Comparison of ENCODE assay signal across 14 cellular contexts in genomic region chr19:47155141-47155540, GRCh38. TPM values are rescaled to one million over a fixed set of nuclear protein-coding genes. Genes with fewer than 3 reads are reported as not detected.
DNase-seq lines count a peak whose midpoint lies in the region; TF ChIP-seq lines count a peak whose summit lies in the region.
"Had no signal": no experiment of that assay in that cellular context is flagged by ENCODE, and none has a peak within 500 bp of the region (broad histone marks: within the 10 kb centered on the region; RNA-seq: fewer than 3 reads in every experiment).

No MANE protein-coding gene starts in this region.

- H3K4me1 ChIP-seq in BLaER1 (peaks cover 55% of the 10 kb centered on the region), esophagus squamous epithelium (peaks cover 37 to 95% (median 74%) of the 10 kb centered on the region in 3 donors)

- H3K9me3 Mint-ChIP-seq in HFFc6 = no peaks in the 10 kb centered on the region
- H3K9me3 Mint-ChIP-seq: dendritic cell treated with granulocyte-macrophage colony-stimulating factor and Interleukin-4, amounts not matched to agents 40 ng/mL and 50 ng/mL, for 4 days had no signal

- H3K27ac Mint-ChIP-seq in HFFc6 = peak overlapping the region; percentile 59
- H3K27ac Mint-ChIP-seq: dendritic cell treated with granulocyte-macrophage colony-stimulating factor and Interleukin-4, amounts not matched to agents 40 ng/mL and 50 ng/mL, for 4 days had no signal

- peak overlapping the region; percentile 31; the same call in 1 of the 2 replicates for H3K9ac ChIP-seq in BLaER1

- H3K27me3 ChIP-seq in BLaER1 (no peaks in the 10 kb centered on the region), esophagus squamous epithelium (no peaks in the 10 kb centered on the region)

- peaks cover 95% of the 10 kb centered on the region for H4K20me1 ChIP-seq in BLaER1

- TF ChIP-seq CTCF in HFFc6 (IDR thresholded peaks at IDR 0.05) (no peak), esophagus squamous epithelium (IDR thresholded peaks at IDR 0.05) (no peak), RWPE1 (conservative IDR thresholded peaks at IDR 0.05; ENCODE audit: low read depth) (no peak)

- 61 to 70% methylated on average over 5 to 7 of the region's 7 CpGs for WGBS in esophagus squamous epithelium, 2 donors

- H3K36me3 ChIP-seq in BLaER1 (peaks cover 95% of the 10 kb centered on the region), esophagus squamous epithelium (peaks cover 0 to 62% (median 0%) of the 10 kb centered on the region in 3 donors)

- H3K4me2 ChIP-seq in BLaER1 = no peak overlapping the region

- no peaks in the 10 kb centered on the region; the same call in 1 of the 2 replicates for H3K27me3 Mint-ChIP-seq in HFFc6 (ENCODE audit: insufficient read depth)
- H3K27me3 Mint-ChIP-seq: dendritic cell treated with granulocyte-macrophage colony-stimulating factor and Interleukin-4, amounts not matched to agents 40 ng/mL and 50 ng/mL, for 4 days had no signal

- POLR2A ChIA-PET in RWPE1 (lab: Yijun Ruan, JAX; ENCODE audit: low non-redundant PET) = no interaction called here

- H3K36me3 Mint-ChIP-seq in HFFc6 (ENCODE audit: low read depth) = peaks cover 40% of the 10 kb centered on the region

- CTCF ChIA-PET in RWPE1 (lab: Yijun Ruan, JAX) = interaction anchor here (0.5 to 0.6 kb wide), 2 partner anchors 10 to 92 kb away, joined by 3 to 9 read pairs; no protein-coding TSS in a partner anchor

- no peak for TF ChIP-seq POLR2A in esophagus squamous epithelium (IDR thresholded peaks at IDR 0.05)

- H3K4me3 Mint-ChIP-seq in HFFc6 = no peak overlapping the region
- H3K4me3 Mint-ChIP-seq: dendritic cell treated with granulocyte-macrophage colony-stimulating factor and Interleukin-4, amounts not matched to agents 40 ng/mL and 50 ng/mL, for 4 days had no signal

- DNase-seq in HFFc6 (no peak), esophagus squamous epithelium (lab: John Stamatoyannopoulos, UW) (no peak), myocyte (ENCODE audit: low read depth) (peak; percentile 62), RWPE1 (ENCODE audit: low spot score) (no peak), anterior cingulate cortex (lab: John Stamatoyannopoulos, UW) (no peak), SKM-1 treated with dmso at 0.1 percent for 144 hours (lab: John Stamatoyannopoulos, UW; ENCODE audit: unreplicated experiment) (no peak)
- DNase-seq in effector CD4-positive, alpha-beta T cell = no peak
- DNase-seq: activated naive CD4-positive, alpha-beta T cell treated with anti-CD3 and anti-CD28 coated beads, Interleukin-2, amount 50 U/mL, for 16 hours; Karpas-422; NCI-H2029 treated with DMSO at 0.1 percent for 48 hours; posterior cingulate gyrus; stimulated activated CD4-positive, alpha-beta T cell treated with anti-CD3 and anti-CD28 coated beads, Interleukin-1b, Interleukin-23, amount 100 ng/mL, for 48 hours had no signal

- intact Hi-C loops in esophagus squamous epithelium (cut with DNase I) = no loop called here

- H3K4me1 Mint-ChIP-seq in HFFc6 (ENCODE audit: low read depth) = peaks cover 45% of the 10 kb centered on the region

- H3K27ac ChIP-seq in BLaER1 (no peak overlapping the region), esophagus squamous epithelium (peak overlapping the region; percentile 57 to 85 (median 70)), RWPE1 (no peak overlapping the region; the same call in 1 of the 2 replicates)

- H3K4me3 ChIP-seq in BLaER1 (no peak overlapping the region), esophagus squamous epithelium (no peak overlapping the region)

- H3K9me3 ChIP-seq in BLaER1 = no peaks in the 10 kb centered on the region
- H3K9me3 ChIP-seq in esophagus squamous epithelium = no peaks in the 10 kb centered on the region

RNA-seq across cellular contexts. Expression of gene SAE1, which starts 24.5 kb away (rescaled TPM):
- 100 to 1,000 TPM; 158 to 181 (median 175) TPM for total RNA-seq in HFFc6 (2021; fragmentation: NEBNext Ultra II Directional; extraction: Animal tissue kit (Norgen Biotek cat#: 25700))
- total RNA-seq in esophagus squamous epithelium (10 to 100 TPM; 31.8 to 73.5 (median 62.1) TPM), myocyte (144 and 177 TPM in 2 replicates)
- 104 TPM for polyA plus RNA-seq in myocyte (2012)

RNA-seq across cellular contexts. Expression of gene ZC3H4, which starts 41.6 kb away (rescaled TPM):
- total RNA-seq in HFFc6 (2021; fragmentation: NEBNext Ultra II Directional; extraction: Animal tissue kit (Norgen Biotek cat#: 25700)) = 10 to 100 TPM; 43.9 to 66.1 (median 55.2) TPM
- total RNA-seq in esophagus squamous epithelium = 10 to 100 TPM; 16.4 to 26.2 (median 20.1) TPM
- total RNA-seq in myocyte = 10.1 and 11.3 TPM in 2 replicates
- polyA plus RNA-seq in myocyte (2012) = 19.4 TPM

Comparison
In these comparisons a context has a peak if more than half of its experiments do, and no peak if none do; other contexts are left out.
1. H3K27ac ChIP-seq: peak in esophagus squamous epithelium (4 of 4); none in BLaER1 (single experiment) and RWPE1 (single experiment).